In genomic region chr7:17665029-17665428, GRCh38 we compare ENCODE assay signal across 25 cellular contexts.
"Had no signal": no experiment of that assay in that cellular context is flagged by ENCODE, and none has a peak within 500 bp of the region (broad histone marks: within the 10 kb centered on the region; RNA-seq: fewer than 3 reads in every experiment).

No MANE protein-coding gene starts in this region.

- H3K9ac ChIP-seq: KMS-11 had no signal

- DNase-seq: activated CD4-positive, alpha-beta T cell treated with anti-CD3 and anti-CD28 coated beads for 48 hours; activated CD4-positive, alpha-beta T cell treated with anti-CD3 and anti-CD28 coated beads, Interleukin-2, amount 50 U/mL, for 4 hours; activated CD4-positive, CD25-positive, alpha-beta regulatory T cell treated with anti-CD3 and anti-CD28 coated beads, Interleukin-2, amount 50 U/mL, for 72 hours; activated CD8-positive, alpha-beta memory T cell treated with anti-CD3 and anti-CD28 coated beads, Interleukin-2, amount 50 U/mL, for 48 hours; activated CD8-positive, alpha-beta T cell treated with anti-CD3 and anti-CD28 coated beads, Interleukin-2, amount 10 ng/mL, durations not matched to agents 7 days and 5 days; activated effector memory CD4-positive, alpha-beta T cell treated with anti-CD3 and anti-CD28 coated beads, Interleukin-2, amount 50 U/mL, for 16 hours; activated naive CD4-positive, alpha-beta T cell treated with Interleukin-2 at 50 U/mL for 16 hours; activated naive CD8-positive, alpha-beta T cell treated with anti-CD3 and anti-CD28 coated beads, Interleukin-2, amount 50 U/mL, for 24 hours; activated T-cell treated with anti-CD3 and anti-CD28 coated beads, Interleukin-2, amount 50 U/mL, for 24 hours; amniotic stem cell; MV-4-11; NCI-H1092 treated with DMSO at 0.1 percent for 48 hours; NCI-H1436; NCI-H1694 treated with DMSO at 0.1 percent for 48 hours; NCI-H2029 treated with DMSO at 0.1 percent for 48 hours; NCI-H345; NCI-H510A; Peyer's patch; SHP77 had no signal

- H3K27me3 ChIP-seq: Peyer's patch, SJSA1 had no signal

- H3K36me3 ChIP-seq: Peyer's patch, SJSA1 had no signal

- H3K4me3 ChIP-seq: Peyer's patch, SJSA1 had no signal

- ATAC-seq: activated CD8-positive, alpha-beta T cell treated with anti-CD3 and anti-CD28 coated beads, Interleukin-2, amount 10 ng/mL, durations not matched to agents 7 days and 5 days; activated naive CD4-positive, alpha-beta T cell treated with anti-CD3 and anti-CD28 coated beads, Interleukin-2, amount 50 U/mL, for 72 hours; activated naive CD8-positive, alpha-beta T cell treated with anti-CD3 and anti-CD28 coated beads, Interleukin-2, amount 50 U/mL, for 24 hours; SK-N-SH treated with all-trans-retinoic acid at 6 μM for 48 hours had no signal

- H3K4me2 ChIP-seq: KMS-11 had no signal

- FAIRE-seq: astrocyte had no signal

- H3K9me3 ChIP-seq: Peyer's patch, SJSA1 had no signal

- H3K4me1 ChIP-seq: Peyer's patch had no signal

- H3K27ac ChIP-seq: KMS-11, Peyer's patch, RWPE1, SJSA1 had no signal
